In genomic region chr4:8315343-8316250, GRCh38 we compare ENCODE assay signal across 9 cellular contexts. TPM values are rescaled to one million over a fixed set of nuclear protein-coding genes. Genes with fewer than 3 reads are reported as not detected.
DNase-seq lines count a peak whose midpoint lies in the region; ATAC-seq and TF ChIP-seq lines count a peak whose summit lies in the region.
"Had no signal": no experiment of that assay in that cellular context is flagged by ENCODE, and none has a peak within 500 bp of the region (broad histone marks: within the 10 kb centered on the region; RNA-seq: fewer than 3 reads in every experiment).

No MANE protein-coding gene starts in this region.

- H3K27me3 ChIP-seq in DND-41 (ENCODE audit: insufficient read depth, low read length, poor library complexity): no peaks in the 10 kb centered on the region
- H3K27me3 ChIP-seq in mammary epithelial cell (ENCODE audit: insufficient read depth, low read length): no peaks in the 10 kb centered on the region
- H3K27me3 ChIP-seq in left lung: peaks cover 0 to 7% of the 10 kb centered on the region in 2 donors
- H3K27me3 ChIP-seq in aorta (ENCODE audit: control insufficient read depth in 1 of 2, insufficient read depth in 2 of 2, low read length in 1 of 2): no peaks in the 10 kb centered on the region

- BruUV-seq in mammary epithelial cell (replicated peaks; lab: Mats Ljungman, UMichigan): no TSS peak

- TF ChIP-seq CTCF in DND-41 (IDR thresholded peaks at IDR 0.05; ENCODE audit: borderline replicate concordance, extremely low read depth, low read length, poor library complexity, severe bottlenecking): no peak
- TF ChIP-seq CTCF in mammary epithelial cell (conservative IDR thresholded peaks at IDR 0.05 in 1 of 2, IDR thresholded peaks at IDR 0.05 in 1 of 2; ENCODE audit: extremely low read depth in 1 of 2, insufficient read depth in 1 of 2, low read depth in 1 of 2, low read length in 2 of 2): no peak
- TF ChIP-seq CTCF in left lung (IDR thresholded peaks at IDR 0.05): no peak

- ATAC-seq in DND-41 (ENCODE audit: insufficient read depth, low read depth) (no peak), left lung (peak; percentile 94), aorta (ENCODE audit: low FRiP score) (peak; percentile 65), HG03097 (IDR thresholded peaks at IDR 0.05; ENCODE audit: low FRiP score, unreplicated experiment) (no peak)

- peak; percentile 30 for DNase-seq in DND-41
- peak; percentile 28 for DNase-seq in NCI-H2029 treated with DMSO at 0.1 percent for 48 hours (lab: John Stamatoyannopoulos, UW)
- DNase-seq in mammary epithelial cell: peak; percentile 75
- DNase-seq in left lung: peak; percentile 61 to 84
- DNase-seq in aorta: peak; percentile 74 to 75
- DNase-seq in KBM-7: no peak
- no peak for DNase-seq in activated naive CD4-positive, alpha-beta T cell treated with anti-CD3 and anti-CD28 coated beads, Interleukin-2, amount 10 ng/mL, durations not matched to agents 7 days and 5 days

- H3K9me3 Mint-ChIP-seq in activated naive CD4-positive, alpha-beta T cell treated with anti-CD3 and anti-CD28 coated beads, Interleukin-2, amount 10 ng/mL, durations not matched to agents 7 days and 5 days: no peaks in the 10 kb centered on the region
- H3K9me3 Mint-ChIP-seq: dendritic cell treated with granulocyte-macrophage colony-stimulating factor and Interleukin-4, amounts not matched to agents 40 ng/mL and 50 ng/mL, for 4 days had no signal

- intact Hi-C loops in mammary epithelial cell (cut with micrococcal nuclease) (no loop called here), left lung (cut with DNase I) (no loop called here), aorta (cut with DNase I) (loop anchor here in 1 of 2 donors (5.0 kb wide), 1 partner anchor 38 kb away; no protein-coding TSS in a partner anchor)

- no peaks in the 10 kb centered on the region for H3K4me1 Mint-ChIP-seq in activated naive CD4-positive, alpha-beta T cell treated with anti-CD3 and anti-CD28 coated beads, Interleukin-2, amount 10 ng/mL, durations not matched to agents 7 days and 5 days

- H3K4me2 ChIP-seq in DND-41 (ENCODE audit: insufficient read depth, low read length) (no peak overlapping the region), mammary epithelial cell (ENCODE audit: insufficient read depth, low read depth, low read length) (peak overlapping the region; percentile 62)

- 0 out of 2 replicates have a peak, but pooled peaks cover 5% of the 10 kb centered on the region for H3K4me1 ChIP-seq in DND-41 (ENCODE audit: insufficient read depth, low read length)
- peaks cover 30% of the 10 kb centered on the region for H3K4me1 ChIP-seq in mammary epithelial cell (ENCODE audit: insufficient read depth, low read length)
- peaks cover 7 to 17% of the 10 kb centered on the region in 2 donors for H3K4me1 ChIP-seq in left lung
- H3K4me1 ChIP-seq in aorta (ENCODE audit: control insufficient read depth in 1 of 2, insufficient read depth in 2 of 2, low read length in 2 of 2): no peaks in the 10 kb centered on the region

- H4K20me1 ChIP-seq in DND-41 (ENCODE audit: insufficient read depth, low read length) (no peaks in the 10 kb centered on the region), mammary epithelial cell (ENCODE audit: insufficient read depth, low read length) (no peaks in the 10 kb centered on the region)

- no peak overlapping the region for H3K27ac Mint-ChIP-seq in activated naive CD4-positive, alpha-beta T cell treated with anti-CD3 and anti-CD28 coated beads, Interleukin-2, amount 10 ng/mL, durations not matched to agents 7 days and 5 days
- H3K27ac Mint-ChIP-seq: dendritic cell treated with granulocyte-macrophage colony-stimulating factor and Interleukin-4, amounts not matched to agents 40 ng/mL and 50 ng/mL, for 4 days had no signal

- H2AFZ ChIP-seq in DND-41 (ENCODE audit: low read depth, low read length) (no peak overlapping the region), mammary epithelial cell (ENCODE audit: low read depth, low read length) (peak overlapping the region; percentile 36)

- H3K27ac ChIP-seq in DND-41 (ENCODE audit: low read length): no peak overlapping the region
- H3K27ac ChIP-seq in mammary epithelial cell (ENCODE audit: insufficient read depth, low read depth, low read length): no peak overlapping the region
- peak overlapping the region in 1 of 2 donors; percentile 60 for H3K27ac ChIP-seq in left lung
- no peak overlapping the region for H3K27ac ChIP-seq in aorta (ENCODE audit: low read depth in 1 of 2, low read length in 2 of 2)

- 33% methylated on average over 13 of the region's 21 CpGs for WGBS in mammary epithelial cell (ENCODE audit: low coverage, missing lambda C conversion rate)
- WGBS in aorta, 2 donors: 25 to 26% methylated on average over 21 of the region's 21 CpGs

- H3K4me3 ChIP-seq in DND-41 (ENCODE audit: low read depth in 1 of 2, low read length in 2 of 2) (no peak overlapping the region), mammary epithelial cell (replicated peaks in 1 of 3; ENCODE audit: insufficient read depth in 1 of 3, low read depth in 2 of 3, low read length in 3 of 3) (no peak overlapping the region), left lung (no peak overlapping the region), aorta (ENCODE audit: low read length in 2 of 2) (no peak overlapping the region)

- dilution Hi-C loops in mammary epithelial cell (cut with HindIII; ENCODE audit: low sequenced_read_pairs): no loop called here

- H3K9ac ChIP-seq in DND-41 (ENCODE audit: low read depth, low read length) (no peak overlapping the region), mammary epithelial cell (ENCODE audit: insufficient read depth, low read length) (no peak overlapping the region)

- H3K9me3 ChIP-seq in DND-41 (ENCODE audit: insufficient read depth, low read length, severe bottlenecking) (no peaks in the 10 kb centered on the region), mammary epithelial cell (replicated peaks; ENCODE audit: insufficient read depth, low read length) (no peaks in the 10 kb centered on the region), left lung (peaks cover 0 to 5% of the 10 kb centered on the region in 2 donors), aorta (ENCODE audit: control insufficient read depth, low read length) (no peaks in the 10 kb centered on the region)

- no peaks in the 10 kb centered on the region for H3K36me3 Mint-ChIP-seq in activated naive CD4-positive, alpha-beta T cell treated with anti-CD3 and anti-CD28 coated beads, Interleukin-2, amount 10 ng/mL, durations not matched to agents 7 days and 5 days

- H3K27me3 Mint-ChIP-seq in activated naive CD4-positive, alpha-beta T cell treated with anti-CD3 and anti-CD28 coated beads, Interleukin-2, amount 10 ng/mL, durations not matched to agents 7 days and 5 days: peaks cover 16% of the 10 kb centered on the region
- H3K27me3 Mint-ChIP-seq: dendritic cell treated with granulocyte-macrophage colony-stimulating factor and Interleukin-4, amounts not matched to agents 40 ng/mL and 50 ng/mL, for 4 days had no signal

- H3K4me3 Mint-ChIP-seq in activated naive CD4-positive, alpha-beta T cell treated with anti-CD3 and anti-CD28 coated beads, Interleukin-2, amount 10 ng/mL, durations not matched to agents 7 days and 5 days: no peak overlapping the region
- H3K4me3 Mint-ChIP-seq: dendritic cell treated with granulocyte-macrophage colony-stimulating factor and Interleukin-4, amounts not matched to agents 40 ng/mL and 50 ng/mL, for 4 days had no signal

- in situ Hi-C loops in mammary epithelial cell (cut with MboI; ENCODE audit: low sequenced_read_pairs in 2 of 2): no loop called here
- in situ Hi-C loops in KBM-7 (cut with MboI; ENCODE audit: low pct_unique_long_range_greater_than_20kb, low sequenced_read_pairs): no loop called here

- CTCF ChIA-PET in mammary epithelial cell (lab: Charles Lee; ENCODE audit: low non-redundant PET): no interaction called here
- CTCF ChIA-PET in activated naive CD4-positive, alpha-beta T cell treated with anti-CD3 and anti-CD28 coated beads, Interleukin-2, amount 10 ng/mL, durations not matched to agents 7 days and 5 days (lab: Charles Lee): no interaction called here

- H3K36me3 ChIP-seq in DND-41 (ENCODE audit: insufficient read depth, low read length) (no peaks in the 10 kb centered on the region), mammary epithelial cell (ENCODE audit: insufficient read depth, low read length) (no peaks in the 10 kb centered on the region), left lung (no peaks in the 10 kb centered on the region), aorta (ENCODE audit: control insufficient read depth in 1 of 2, insufficient read depth in 2 of 2, low read length in 1 of 2) (no peaks in the 10 kb centered on the region)

- H3K79me2 ChIP-seq in DND-41 (ENCODE audit: insufficient read depth, low read length) (no peaks in the 10 kb centered on the region), mammary epithelial cell (ENCODE audit: insufficient read depth, low read length) (no peaks in the 10 kb centered on the region)

RNA-seq across cellular contexts. Expression of gene HTRA3, which starts 46.0 kb away (rescaled TPM):
- total RNA-seq in mammary epithelial cell: under 1 TPM in 1 of 2 donors, not detected in 1; 0.17 TPM
- polyA plus RNA-seq in mammary epithelial cell: not detected
- 2.5 TPM for polyA minus RNA-seq in mammary epithelial cell
- total RNA-seq in left lung: 10 to 100 TPM; 16.7 to 18.3 TPM
- 100 to 1,000 TPM in 1 of 2 donors, 10 to 100 TPM in 1; 31.8 to 129 TPM for total RNA-seq in aorta
- 1 to 10 TPM; 1.1 to 5.2 TPM for polyA plus RNA-seq in aorta

Comparison
In these comparisons a context has a peak if more than half of its experiments do, and no peak if none do; other contexts are left out.
1. ATAC-seq: peak in left lung (single experiment) and aorta (single experiment); none in DND-41 (single experiment) and HG03097 (single experiment).
2. DNase-seq: peak in DND-41 (single experiment), NCI-H2029 treated with DMSO at 0.1 percent for 48 hours (single experiment), mammary epithelial cell (single experiment), left lung (2 of 2) and aorta (2 of 2); none in KBM-7 (single experiment) and activated naive CD4-positive, alpha-beta T cell treated with anti-CD3 and anti-CD28 coated beads, Interleukin-2, amount 10 ng/mL, durations not matched to agents 7 days and 5 days (single experiment).
3. RNA of gene HTRA3, which starts 46.0 kb away (total RNA-seq): 31.8 to 129 TPM in aorta and 16.7 to 18.3 TPM in left lung; 0.17 TPM in mammary epithelial cell; every median in the first group is over 10 times any median in the second.